Comparison of ENCODE assay signal across 8 cellular contexts in the genomic region with DNA sequence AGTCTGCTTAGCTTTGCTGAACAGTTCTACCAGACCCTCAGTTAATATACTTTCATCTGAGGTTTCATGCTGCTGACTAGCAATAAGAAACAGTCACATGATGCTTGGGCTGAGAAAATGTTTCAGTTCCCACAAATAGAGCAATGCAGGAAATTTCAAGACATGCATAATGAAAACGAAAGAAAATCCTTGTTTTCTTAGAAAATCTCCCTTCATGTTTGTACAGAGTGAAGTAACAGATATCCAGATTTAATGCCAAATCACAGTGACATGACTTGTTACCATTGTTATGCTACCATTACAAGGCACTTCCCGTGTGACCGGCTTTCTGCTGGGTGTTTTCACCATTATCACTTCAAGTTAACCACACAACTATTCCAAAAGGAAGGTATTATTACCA.
DNase-seq lines count a peak whose midpoint lies in the region; ATAC-seq lines count a peak whose summit lies in the region.

No MANE protein-coding gene starts in this region.

- H3K4me1 Mint-ChIP-seq in dendritic cell treated with granulocyte-macrophage colony-stimulating factor and Interleukin-4, amounts not matched to agents 40 ng/mL and 50 ng/mL, for 4 days (ENCODE audit: low read depth) = peaks cover 53% of the 10 kb centered on the region
- H3K4me1 Mint-ChIP-seq in stimulated activated naive B cell treated with anti-CD40 and anti-IgM and Interleukin-4, amounts not matched to agents 10 μg/mL and 1 μg/mL and 100 μg/mL, for 72 hours = peaks cover 22 to 33% of the 10 kb centered on the region in 2 donors
- peaks cover 2 to 10% of the 10 kb centered on the region in 2 donors for H3K4me1 Mint-ChIP-seq in immature natural killer cell

- no peaks in the 10 kb centered on the region for H3K27me3 Mint-ChIP-seq in dendritic cell treated with granulocyte-macrophage colony-stimulating factor and Interleukin-4, amounts not matched to agents 40 ng/mL and 50 ng/mL, for 4 days
- peaks cover 5 to 11% of the 10 kb centered on the region in 2 donors for H3K27me3 Mint-ChIP-seq in stimulated activated naive B cell treated with anti-CD40 and anti-IgM and Interleukin-4, amounts not matched to agents 10 μg/mL and 1 μg/mL and 100 μg/mL, for 72 hours
- H3K27me3 Mint-ChIP-seq in immature natural killer cell (ENCODE audit: low read depth in 3 of 3) = peaks cover 0 to 8% (median 1%) of the 10 kb centered on the region in 3 donors

- peak overlapping the region; percentile 30 for H3K4me3 Mint-ChIP-seq in dendritic cell treated with granulocyte-macrophage colony-stimulating factor and Interleukin-4, amounts not matched to agents 40 ng/mL and 50 ng/mL, for 4 days
- H3K4me3 Mint-ChIP-seq in stimulated activated naive B cell treated with anti-CD40 and anti-IgM and Interleukin-4, amounts not matched to agents 10 μg/mL and 1 μg/mL and 100 μg/mL, for 72 hours = no peak overlapping the region
- no peak overlapping the region for H3K4me3 Mint-ChIP-seq in immature natural killer cell

- ATAC-seq in GM19452 (IDR thresholded peaks at IDR 0.05; ENCODE audit: unreplicated experiment) = peak; percentile 52
- peak; percentile 45 for ATAC-seq in HG03064 (IDR thresholded peaks at IDR 0.05; ENCODE audit: low read depth, unreplicated experiment)
- peak; percentile 56 to 61 for ATAC-seq in stimulated activated naive B cell treated with anti-CD40 and anti-IgM and Interleukin-4, amounts not matched to agents 10 μg/mL and 1 μg/mL and 100 μg/mL, for 72 hours (replicated peaks)

- peaks cover 4% of the 10 kb centered on the region for H3K36me3 Mint-ChIP-seq in dendritic cell treated with granulocyte-macrophage colony-stimulating factor and Interleukin-4, amounts not matched to agents 40 ng/mL and 50 ng/mL, for 4 days (ENCODE audit: low read depth)
- no peaks in the 10 kb centered on the region for H3K36me3 Mint-ChIP-seq in stimulated activated naive B cell treated with anti-CD40 and anti-IgM and Interleukin-4, amounts not matched to agents 10 μg/mL and 1 μg/mL and 100 μg/mL, for 72 hours
- no peaks in the 10 kb centered on the region for H3K36me3 Mint-ChIP-seq in immature natural killer cell

- H3K27ac Mint-ChIP-seq in dendritic cell treated with granulocyte-macrophage colony-stimulating factor and Interleukin-4, amounts not matched to agents 40 ng/mL and 50 ng/mL, for 4 days = peak overlapping the region; percentile 89
- H3K27ac Mint-ChIP-seq in stimulated activated naive B cell treated with anti-CD40 and anti-IgM and Interleukin-4, amounts not matched to agents 10 μg/mL and 1 μg/mL and 100 μg/mL, for 72 hours = no peak overlapping the region
- no peak overlapping the region for H3K27ac Mint-ChIP-seq in immature natural killer cell

- intact Hi-C loops in dendritic cell treated with granulocyte-macrophage colony-stimulating factor and Interleukin-4, amounts not matched to agents 40 ng/mL and 50 ng/mL, for 4 days (cut with micrococcal nuclease) = loop anchor here (1.0 kb wide), 1 partner anchor 40 kb away; no protein-coding TSS in a partner anchor

- H3K9me3 Mint-ChIP-seq in dendritic cell treated with granulocyte-macrophage colony-stimulating factor and Interleukin-4, amounts not matched to agents 40 ng/mL and 50 ng/mL, for 4 days = no peaks in the 10 kb centered on the region
- no peaks in the 10 kb centered on the region for H3K9me3 Mint-ChIP-seq in stimulated activated naive B cell treated with anti-CD40 and anti-IgM and Interleukin-4, amounts not matched to agents 10 μg/mL and 1 μg/mL and 100 μg/mL, for 72 hours
- no peaks in the 10 kb centered on the region for H3K9me3 Mint-ChIP-seq in immature natural killer cell

- no peak for DNase-seq in stimulated activated naive B cell treated with anti-CD40 and anti-IgM and Interleukin-4, amounts not matched to agents 10 μg/mL and 1 μg/mL and 100 μg/mL, for 72 hours
- DNase-seq in SW480 (ENCODE audit: low spot score) (no peak), DMS153 (lab: John Stamatoyannopoulos, UW) (no peak), immature natural killer cell (no peak), UCSD-AML1 (lab: John Stamatoyannopoulos, UW; ENCODE audit: unreplicated experiment) (no peak)
